ENCODE assay signal across 10 cellular contexts in the genomic region with DNA sequence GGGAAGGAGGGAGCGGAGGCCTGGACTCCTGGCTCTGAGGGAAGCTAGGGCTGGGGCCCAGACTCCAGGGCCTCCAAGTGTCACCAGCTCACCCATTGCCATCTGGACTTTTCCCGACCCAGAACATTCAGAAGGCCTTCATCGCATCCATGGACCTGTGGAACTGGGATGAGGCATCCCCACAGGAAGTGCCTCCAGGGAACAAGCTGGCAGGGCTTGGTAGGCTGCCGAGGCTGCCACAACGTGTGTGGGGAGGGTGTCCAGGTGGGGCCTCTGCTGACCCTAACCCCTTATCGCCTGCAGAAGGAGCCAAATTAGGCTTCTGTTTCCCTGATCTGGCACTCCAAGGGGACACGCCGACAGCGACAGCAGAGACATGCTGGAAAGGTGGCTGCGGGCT. TPM values are rescaled to one million over a fixed set of nuclear protein-coding genes. Genes with fewer than 3 reads are reported as not detected.
DNase-seq lines count a peak whose midpoint lies in the region; ATAC-seq and TF ChIP-seq lines count a peak whose summit lies in the region.
"Had no signal": no experiment of that assay in that cellular context is flagged by ENCODE, and none has a peak within 500 bp of the region (broad histone marks: within the 10 kb centered on the region; RNA-seq: fewer than 3 reads in every experiment).

No MANE protein-coding gene starts in this region.

- peak overlapping the region in 5 of 8 donors; percentile 29 to 95 (median 92) for H3K27ac ChIP-seq in spleen

- H3K9me3 Mint-ChIP-seq in activated naive CD4-positive, alpha-beta T cell treated with anti-CD3 and anti-CD28 coated beads for 36 hours, result no peaks in the 10 kb centered on the region
- H3K9me3 Mint-ChIP-seq in dendritic cell treated with granulocyte-macrophage colony-stimulating factor and Interleukin-4, amounts not matched to agents 40 ng/mL and 50 ng/mL, for 4 days, result no peaks in the 10 kb centered on the region
- H3K9me3 Mint-ChIP-seq: CD14-positive monocyte had no signal

- in situ Hi-C loops in GM13976 (cut with MboI; ENCODE audit: low sequenced_read_pairs, unreplicated experiment), result no loop called here

- no peak overlapping the region for H3K27ac Mint-ChIP-seq in activated naive CD4-positive, alpha-beta T cell treated with anti-CD3 and anti-CD28 coated beads for 36 hours
- H3K27ac Mint-ChIP-seq in dendritic cell treated with granulocyte-macrophage colony-stimulating factor and Interleukin-4, amounts not matched to agents 40 ng/mL and 50 ng/mL, for 4 days, result peak overlapping the region; percentile 76
- H3K27ac Mint-ChIP-seq: CD14-positive monocyte had no signal

- ATAC-seq in GM19455 (IDR thresholded peaks at IDR 0.05; ENCODE audit: unreplicated experiment), result no peak

- H3K27me3 ChIP-seq in NT2/D1 (ENCODE audit: insufficient read depth, insufficient read length), result no peaks in the 10 kb centered on the region
- peaks cover 0 to 10% (median 0%) of the 10 kb centered on the region in 7 donors for H3K27me3 ChIP-seq in spleen (replicated peaks in 1 of 7)

- TF ChIP-seq CTCF in spleen (IDR thresholded peaks at IDR 0.05 in 8 of 11, conservative IDR thresholded peaks at IDR 0.05 in 3 of 11) (no peak), GM13976 (IDR thresholded peaks at IDR 0.05; ENCODE audit: borderline replicate concordance, control extremely low read depth, extremely low read depth, insufficient read depth, missing control alignments) (no peak)

- intact Hi-C loops in activated naive CD4-positive, alpha-beta T cell treated with anti-CD3 and anti-CD28 coated beads for 36 hours (cut with micrococcal nuclease), result loop anchor here (2.0 to 5.0 kb wide), 3 partner anchors 95 to 226 kb away; partner anchors contain the start of genes APLP1, ARHGAP33 and TMEM147
- intact Hi-C loops in dendritic cell treated with granulocyte-macrophage colony-stimulating factor and Interleukin-4, amounts not matched to agents 40 ng/mL and 50 ng/mL, for 4 days (cut with micrococcal nuclease), result loop anchor here (10.0 kb wide), 1 partner anchor 102 kb away; the partner anchor contains the start of genes IGFLR1, LIN37, PSENEN and U2AF1L4
- intact Hi-C loops in spleen (cut with DNase I; ENCODE audit: low total_unique reads), result no loop called here

- H3K9me3 ChIP-seq in NT2/D1 (ENCODE audit: insufficient read depth, low read length) (no peaks in the 10 kb centered on the region), spleen (no peaks in the 10 kb centered on the region)

- TF ChIP-seq POLR2A in spleen (IDR thresholded peaks at IDR 0.05), result no peak

- H3K4me1 Mint-ChIP-seq in activated naive CD4-positive, alpha-beta T cell treated with anti-CD3 and anti-CD28 coated beads for 36 hours (ENCODE audit: low read depth), result peaks cover 36% of the 10 kb centered on the region
- H3K4me1 Mint-ChIP-seq in dendritic cell treated with granulocyte-macrophage colony-stimulating factor and Interleukin-4, amounts not matched to agents 40 ng/mL and 50 ng/mL, for 4 days (ENCODE audit: low read depth), result peaks cover 42% of the 10 kb centered on the region

- CTCF ChIA-PET in activated naive CD4-positive, alpha-beta T cell treated with anti-CD3 and anti-CD28 coated beads for 36 hours (lab: Charles Lee), result no interaction called here

- H3K36me3 ChIP-seq in NT2/D1 (ENCODE audit: insufficient read depth, insufficient read length, low read length) (peaks cover 12% of the 10 kb centered on the region), spleen (peaks cover 3 to 12% (median 11%) of the 10 kb centered on the region in 6 donors)

- H3K4me1 ChIP-seq in NT2/D1 (ENCODE audit: insufficient read depth, insufficient read length), result peaks cover 8% of the 10 kb centered on the region
- H3K4me1 ChIP-seq in spleen, result peaks cover 0 to 55% (median 38%) of the 10 kb centered on the region in 6 donors

- WGBS in spleen, 5 donors, result 77 to 87% (median 84%) methylated on average over 9 to 10 of the region's 10 CpGs

- peak overlapping the region; percentile 82 for H3K4me3 Mint-ChIP-seq in activated naive CD4-positive, alpha-beta T cell treated with anti-CD3 and anti-CD28 coated beads for 36 hours
- H3K4me3 Mint-ChIP-seq in dendritic cell treated with granulocyte-macrophage colony-stimulating factor and Interleukin-4, amounts not matched to agents 40 ng/mL and 50 ng/mL, for 4 days, result peak overlapping the region; percentile 37

- peaks cover 3% of the 10 kb centered on the region for H3K36me3 Mint-ChIP-seq in activated naive CD4-positive, alpha-beta T cell treated with anti-CD3 and anti-CD28 coated beads for 36 hours (ENCODE audit: low read depth)
- H3K36me3 Mint-ChIP-seq in dendritic cell treated with granulocyte-macrophage colony-stimulating factor and Interleukin-4, amounts not matched to agents 40 ng/mL and 50 ng/mL, for 4 days (ENCODE audit: low read depth), result peaks cover 12% of the 10 kb centered on the region

- H3K9ac ChIP-seq in NT2/D1 (ENCODE audit: insufficient read length, low read depth), result peak overlapping the region; percentile 72

- no peak for DNase-seq in activated naive CD4-positive, alpha-beta T cell treated with anti-CD3 and anti-CD28 coated beads for 36 hours
- DNase-seq in activated naive CD4-positive, alpha-beta T cell treated with Interleukin-2 at 50 U/mL for 16 hours, result no peak
- no peak for DNase-seq in NT2/D1 (ENCODE audit: low read depth, low spot score)
- no peak for DNase-seq in spleen
- no peak for DNase-seq in GM13976 (ENCODE audit: low spot score)
- DNase-seq in GM19238 (ENCODE audit: insufficient read length, low spot score), result no peak
- DNase-seq: NCI-H187 treated with DMSO at 0.1 percent for 48 hours had no signal

- no peaks in the 10 kb centered on the region for H3K27me3 Mint-ChIP-seq in activated naive CD4-positive, alpha-beta T cell treated with anti-CD3 and anti-CD28 coated beads for 36 hours (ENCODE audit: low read depth)
- no peaks in the 10 kb centered on the region for H3K27me3 Mint-ChIP-seq in dendritic cell treated with granulocyte-macrophage colony-stimulating factor and Interleukin-4, amounts not matched to agents 40 ng/mL and 50 ng/mL, for 4 days

- H3K4me3 ChIP-seq in NT2/D1 (ENCODE audit: insufficient read length, low read depth), result peak overlapping the region; percentile 1
- H3K4me3 ChIP-seq in spleen, result peak overlapping the region in 1 of 8 donors; percentile 84

RNA-seq across cellular contexts. Expression of gene ETV2, which starts 0.8 kb away (rescaled TPM):
- total RNA-seq in activated naive CD4-positive, alpha-beta T cell treated with anti-CD3 and anti-CD28 coated beads for 36 hours, result under 1 TPM; 0.52 to 0.84 TPM
- under 1 TPM in 2 of 7 donors, not detected in 5; 0.43 to 0.57 TPM for total RNA-seq in spleen
- 1 to 10 TPM in 2 of 3 donors, under 1 TPM in 1; 0.99 to 1.2 (median 1.1) TPM for polyA plus RNA-seq in spleen

RNA-seq across cellular contexts. Expression of gene COX6B1, which starts 5.8 kb away (rescaled TPM):
- total RNA-seq in activated naive CD4-positive, alpha-beta T cell treated with anti-CD3 and anti-CD28 coated beads for 36 hours, result 100 to 1,000 TPM; 499 to 512 TPM
- total RNA-seq in spleen, result 100 to 1,000 TPM; 208 to 672 (median 255) TPM
- polyA plus RNA-seq in spleen, result 100 to 1,000 TPM; 640 to 837 (median 717) TPM

RNA-seq across cellular contexts. Expression of gene RBM42, which starts 13.5 kb away (rescaled TPM):
- 10 to 100 TPM; 64.2 to 66.2 TPM for total RNA-seq in activated naive CD4-positive, alpha-beta T cell treated with anti-CD3 and anti-CD28 coated beads for 36 hours
- 10 to 100 TPM; 48.2 to 63.4 (median 59.6) TPM for total RNA-seq in spleen
- 10 to 100 TPM; 48.8 to 71.9 (median 58.1) TPM for polyA plus RNA-seq in spleen

RNA-seq across cellular contexts. Expression of gene UPK1A, which starts 24.0 kb away (rescaled TPM):
- total RNA-seq in activated naive CD4-positive, alpha-beta T cell treated with anti-CD3 and anti-CD28 coated beads for 36 hours, result under 1 TPM in 1 of 2 experiments, not detected in 1; 0.21 TPM
- not detected for total RNA-seq in spleen
- under 1 TPM in 1 of 3 donors, not detected in 2; 0.11 TPM for polyA plus RNA-seq in spleen
- polyA plus RNA-seq: CD14-positive monocyte had no signal

RNA-seq across cellular contexts. Expression of gene HAUS5, which starts 29.8 kb away (rescaled TPM):
- 10 to 100 TPM; 40.4 to 42.5 TPM for total RNA-seq in activated naive CD4-positive, alpha-beta T cell treated with anti-CD3 and anti-CD28 coated beads for 36 hours
- total RNA-seq in spleen, result 10 to 100 TPM; 10.3 to 24.4 (median 17.7) TPM
- 10 to 100 TPM; 12.4 to 23.8 (median 23.1) TPM for polyA plus RNA-seq in spleen
